Comparison of ENCODE assay signal across 1 cellular context in the genomic region with DNA sequence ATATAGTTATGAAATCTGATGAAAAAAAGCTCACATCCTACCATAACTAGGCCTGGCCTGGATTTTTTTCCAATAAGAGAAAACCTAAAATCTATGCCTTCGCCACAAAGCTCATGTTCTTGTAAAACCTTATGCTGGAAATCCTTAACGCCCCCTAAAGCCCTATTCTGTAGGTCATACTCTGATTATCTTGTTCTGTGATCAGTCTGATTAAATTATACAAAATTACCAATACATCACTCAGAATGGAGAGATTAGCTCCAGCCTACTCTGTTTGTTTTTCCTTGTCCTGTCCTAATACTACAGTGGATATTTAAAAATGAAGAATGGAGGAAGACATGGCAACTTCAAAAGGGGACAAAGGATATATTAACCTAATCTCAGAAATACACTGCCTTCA.
TF ChIP-seq lines count a peak whose summit lies in the region.

No MANE protein-coding gene starts in this region.

TF ChIP-seq in GM12878, 131 proteins besides CTCF, POLR2A, EP300 and RAD21:
- TF ChIP-seq TARDBP (IDR thresholded peaks at IDR 0.05; ENCODE audit: borderline replicate concordance) (no peak), RAD51 (IDR thresholded peaks at IDR 0.05) (no peak), MXI1 (IDR thresholded peaks at IDR 0.05; ENCODE audit: low read depth, low read length) (no peak), SUZ12 (IDR thresholded peaks at IDR 0.05; ENCODE audit: unreplicated experiment) (no peak), KDM1A (IDR thresholded peaks at IDR 0.05; ENCODE audit: borderline replicate concordance) (no peak), ZBED1 (IDR thresholded peaks at IDR 0.05; ENCODE audit: borderline replicate concordance) (no peak), SMARCA5 (IDR thresholded peaks at IDR 0.05) (no peak), ESRRA (IDR thresholded peaks at IDR 0.05; ENCODE audit: low read length) (no peak), POLR2AphosphoS2 (IDR thresholded peaks at IDR 0.05; ENCODE audit: low read depth, low read length) (no peak), SMAD1 (IDR thresholded peaks at IDR 0.05; ENCODE audit: low read depth, partially characterized antibody) (no peak), RELA (IDR thresholded peaks at IDR 0.05; ENCODE audit: borderline replicate concordance, partially characterized antibody) (no peak), IKZF2 (IDR thresholded peaks at IDR 0.05) (no peak), CBX3 (IDR thresholded peaks at IDR 0.05; ENCODE audit: borderline replicate concordance, low read depth) (no peak), EGR1 (IDR thresholded peaks at IDR 0.05; ENCODE audit: borderline replicate concordance in 1 of 2, low read depth in 2 of 2, low read length in 2 of 2) (no peak), ZNF274 (IDR thresholded peaks at IDR 0.05; ENCODE audit: insufficient read depth, insufficient read length) (no peak), YBX1 (IDR thresholded peaks at IDR 0.05) (no peak)
- TF ChIP-seq, protein P1, sequence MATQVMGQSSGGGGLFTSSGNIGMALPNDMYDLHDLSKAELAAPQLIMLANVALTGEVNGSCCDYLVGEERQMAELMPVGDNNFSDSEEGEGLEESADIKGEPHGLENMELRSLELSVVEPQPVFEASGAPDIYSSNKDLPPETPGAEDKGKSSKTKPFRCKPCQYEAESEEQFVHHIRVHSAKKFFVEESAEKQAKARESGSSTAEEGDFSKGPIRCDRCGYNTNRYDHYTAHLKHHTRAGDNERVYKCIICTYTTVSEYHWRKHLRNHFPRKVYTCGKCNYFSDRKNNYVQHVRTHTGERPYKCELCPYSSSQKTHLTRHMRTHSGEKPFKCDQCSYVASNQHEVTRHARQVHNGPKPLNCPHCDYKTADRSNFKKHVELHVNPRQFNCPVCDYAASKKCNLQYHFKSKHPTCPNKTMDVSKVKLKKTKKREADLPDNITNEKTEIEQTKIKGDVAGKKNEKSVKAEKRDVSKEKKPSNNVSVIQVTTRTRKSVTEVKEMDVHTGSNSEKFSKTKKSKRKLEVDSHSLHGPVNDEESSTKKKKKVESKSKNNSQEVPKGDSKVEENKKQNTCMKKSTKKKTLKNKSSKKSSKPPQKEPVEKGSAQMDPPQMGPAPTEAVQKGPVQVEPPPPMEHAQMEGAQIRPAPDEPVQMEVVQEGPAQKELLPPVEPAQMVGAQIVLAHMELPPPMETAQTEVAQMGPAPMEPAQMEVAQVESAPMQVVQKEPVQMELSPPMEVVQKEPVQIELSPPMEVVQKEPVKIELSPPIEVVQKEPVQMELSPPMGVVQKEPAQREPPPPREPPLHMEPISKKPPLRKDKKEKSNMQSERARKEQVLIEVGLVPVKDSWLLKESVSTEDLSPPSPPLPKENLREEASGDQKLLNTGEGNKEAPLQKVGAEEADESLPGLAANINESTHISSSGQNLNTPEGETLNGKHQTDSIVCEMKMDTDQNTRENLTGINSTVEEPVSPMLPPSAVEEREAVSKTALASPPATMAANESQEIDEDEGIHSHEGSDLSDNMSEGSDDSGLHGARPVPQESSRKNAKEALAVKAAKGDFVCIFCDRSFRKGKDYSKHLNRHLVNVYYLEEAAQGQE (IDR thresholded peaks at IDR 0.05; ENCODE audit: low read depth, low read length): no peak
- TF ChIP-seq, protein P2, sequence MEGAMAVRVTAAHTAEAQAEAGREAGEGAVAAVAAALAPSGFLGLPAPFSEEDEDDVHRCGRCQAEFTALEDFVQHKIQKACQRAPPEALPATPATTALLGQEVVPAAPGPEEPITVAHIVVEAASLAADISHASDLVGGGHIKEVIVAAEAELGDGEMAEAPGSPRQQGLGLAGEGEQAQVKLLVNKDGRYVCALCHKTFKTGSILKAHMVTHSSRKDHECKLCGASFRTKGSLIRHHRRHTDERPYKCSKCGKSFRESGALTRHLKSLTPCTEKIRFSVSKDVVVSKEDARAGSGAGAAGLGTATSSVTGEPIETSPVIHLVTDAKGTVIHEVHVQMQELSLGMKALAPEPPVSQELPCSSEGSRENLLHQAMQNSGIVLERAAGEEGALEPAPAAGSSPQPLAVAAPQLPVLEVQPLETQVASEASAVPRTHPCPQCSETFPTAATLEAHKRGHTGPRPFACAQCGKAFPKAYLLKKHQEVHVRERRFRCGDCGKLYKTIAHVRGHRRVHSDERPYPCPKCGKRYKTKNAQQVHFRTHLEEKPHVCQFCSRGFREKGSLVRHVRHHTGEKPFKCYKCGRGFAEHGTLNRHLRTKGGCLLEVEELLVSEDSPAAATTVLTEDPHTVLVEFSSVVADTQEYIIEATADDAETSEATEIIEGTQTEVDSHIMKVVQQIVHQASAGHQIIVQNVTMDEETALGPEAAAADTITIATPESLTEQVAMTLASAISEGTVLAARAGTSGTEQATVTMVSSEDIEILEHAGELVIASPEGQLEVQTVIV (IDR thresholded peaks at IDR 0.05; ENCODE audit: borderline replicate concordance, partially characterized antibody): no peak
- TF ChIP-seq, protein P3, sequence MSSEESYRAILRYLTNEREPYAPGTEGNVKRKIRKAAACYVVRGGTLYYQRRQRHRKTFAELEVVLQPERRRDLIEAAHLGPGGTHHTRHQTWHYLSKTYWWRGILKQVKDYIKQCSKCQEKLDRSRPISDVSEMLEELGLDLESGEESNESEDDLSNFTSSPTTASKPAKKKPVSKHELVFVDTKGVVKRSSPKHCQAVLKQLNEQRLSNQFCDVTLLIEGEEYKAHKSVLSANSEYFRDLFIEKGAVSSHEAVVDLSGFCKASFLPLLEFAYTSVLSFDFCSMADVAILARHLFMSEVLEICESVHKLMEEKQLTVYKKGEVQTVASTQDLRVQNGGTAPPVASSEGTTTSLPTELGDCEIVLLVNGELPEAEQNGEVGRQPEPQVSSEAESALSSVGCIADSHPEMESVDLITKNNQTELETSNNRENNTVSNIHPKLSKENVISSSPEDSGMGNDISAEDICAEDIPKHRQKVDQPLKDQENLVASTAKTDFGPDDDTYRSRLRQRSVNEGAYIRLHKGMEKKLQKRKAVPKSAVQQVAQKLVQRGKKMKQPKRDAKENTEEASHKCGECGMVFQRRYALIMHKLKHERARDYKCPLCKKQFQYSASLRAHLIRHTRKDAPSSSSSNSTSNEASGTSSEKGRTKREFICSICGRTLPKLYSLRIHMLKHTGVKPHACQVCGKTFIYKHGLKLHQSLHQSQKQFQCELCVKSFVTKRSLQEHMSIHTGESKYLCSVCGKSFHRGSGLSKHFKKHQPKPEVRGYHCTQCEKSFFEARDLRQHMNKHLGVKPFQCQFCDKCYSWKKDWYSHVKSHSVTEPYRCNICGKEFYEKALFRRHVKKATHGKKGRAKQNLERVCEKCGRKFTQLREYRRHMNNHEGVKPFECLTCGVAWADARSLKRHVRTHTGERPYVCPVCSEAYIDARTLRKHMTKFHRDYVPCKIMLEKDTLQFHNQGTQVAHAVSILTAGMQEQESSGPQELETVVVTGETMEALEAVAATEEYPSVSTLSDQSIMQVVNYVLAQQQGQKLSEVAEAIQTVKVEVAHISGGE (CRISPR knock-in tag; IDR thresholded peaks at IDR 0.05): no peak
